In genomic region chr17:41786227-41787020, GRCh38 we compare ENCODE assay signal across 1 cellular context.
A peak's percentile ranks its signal among the peaks of the same experiment; 100 is the strongest.
TF ChIP-seq lines count a peak whose summit lies in the region.

JUP (minus strand) TSS chr17:41786711; CDS start chr17:41771854, 14,857 bp downstream.

TF ChIP-seq in K562, 482 proteins besides CTCF, POLR2A, EP300 and RAD21 (continued from another document and continues in another):
- TF ChIP-seq SP2 (IDR thresholded peaks at IDR 0.05; ENCODE audit: extremely low read depth, low read depth, low read length, poor library complexity, severe bottlenecking) (peak; percentile 93), MED1 (CRISPR knock-in tag; IDR thresholded peaks at IDR 0.05; ENCODE audit: borderline replicate concordance) (no peak), BRD4 (IDR thresholded peaks at IDR 0.05) (no peak), ZC3H4 (CRISPR knock-in tag; IDR thresholded peaks at IDR 0.05; ENCODE audit: borderline replicate concordance) (no peak; the same call in 1 of the 2 replicates), RBM15 (IDR thresholded peaks at IDR 0.05; ENCODE audit: insufficient read depth, low read length) (no peak), KDM4B (IDR thresholded peaks at IDR 0.05; ENCODE audit: borderline replicate concordance in 2 of 2, low read depth in 1 of 2) (no peak), ELF2 (CRISPR knock-in tag; IDR thresholded peaks at IDR 0.05) (no peak), ZNF232 (CRISPR knock-in tag; IDR thresholded peaks at IDR 0.05) (no peak), DIDO1 (tag; IDR thresholded peaks at IDR 0.05; ENCODE audit: low read depth) (no peak), ZNF282 (CRISPR knock-in tag; IDR thresholded peaks at IDR 0.05) (0 out of 2 replicates have a peak, but pooled peaks have one; percentile 49), MAFK (IDR thresholded peaks at IDR 0.05; ENCODE audit: low read length) (no peak), CCNT2 (IDR thresholded peaks at IDR 0.05; ENCODE audit: borderline replicate concordance, extremely low read depth, insufficient read length, low read depth, low read length) (peak; percentile 36), NUFIP1 (IDR thresholded peaks at IDR 0.05; ENCODE audit: partially characterized antibody) (no peak), PML (IDR thresholded peaks at IDR 0.05; ENCODE audit: low read length) (peak; percentile 43; the same call in 1 of the 2 replicates), CHCHD3 (CRISPR knock-in tag; IDR thresholded peaks at IDR 0.05) (no peak), NRF1 (conservative IDR thresholded peaks at IDR 0.05 in 1 of 2, IDR thresholded peaks at IDR 0.05 in 1 of 2) (peak; percentile 66 to 75), THAP7 (CRISPR knock-in tag; IDR thresholded peaks at IDR 0.05) (no peak), NR1H2 (CRISPR knock-in tag; IDR thresholded peaks at IDR 0.05) (no peak), THAP12 (CRISPR knock-in tag; IDR thresholded peaks at IDR 0.05) (peak; percentile 62; the same call in 1 of the 2 replicates), KLF1 (tag; IDR thresholded peaks at IDR 0.05) (peak; percentile 68; the same call in 1 of the 2 replicates), ZNF57 (CRISPR knock-in tag; IDR thresholded peaks at IDR 0.05) (no peak), ETV5 (CRISPR knock-in tag; IDR thresholded peaks at IDR 0.05; ENCODE audit: low read depth) (0 out of 2 replicates have a peak, but pooled peaks have one; percentile 18), CCAR2 (IDR thresholded peaks at IDR 0.05; ENCODE audit: low read depth, low read length) (no peak), NR2C2 (CRISPR knock-in tag; IDR thresholded peaks at IDR 0.05) (0 out of 2 replicates have a peak, but pooled peaks have one; percentile 18), NR2C2 (tag; IDR thresholded peaks at IDR 0.05) (0 out of 2 replicates have a peak, but pooled peaks have one; percentile 35), ZNF24 (IDR thresholded peaks at IDR 0.05) (peak; percentile 68; the same call in 1 of the 2 replicates), KAT2B (IDR thresholded peaks at IDR 0.05; ENCODE audit: low read depth, low read length) (no peak), SNIP1 (IDR thresholded peaks at IDR 0.05; ENCODE audit: low read depth) (no peak), SRSF9 (IDR thresholded peaks at IDR 0.05; ENCODE audit: borderline replicate concordance, low read depth, low read length) (no peak), ZNF766 (CRISPR knock-in tag; conservative IDR thresholded peaks at IDR 0.05) (0 out of 2 replicates have a peak, but pooled peaks have one; percentile 38), ZNF655 (CRISPR knock-in tag; IDR thresholded peaks at IDR 0.05) (no peak), THRA (IDR thresholded peaks at IDR 0.05) (no peak), POLR2B (IDR thresholded peaks at IDR 0.05; ENCODE audit: low read depth, partially characterized antibody) (peak; percentile 88), CTCFL (IDR thresholded peaks at IDR 0.05; ENCODE audit: borderline replicate concordance, insufficient read depth, low read depth, low read length, poor library complexity, severe bottlenecking) (peak; percentile 90), HMGXB4 (CRISPR knock-in tag; IDR thresholded peaks at IDR 0.05) (peak; percentile 94), HIVEP1 (CRISPR knock-in tag; IDR thresholded peaks at IDR 0.05) (no peak), HMG20B (CRISPR knock-in tag; IDR thresholded peaks at IDR 0.05) (no peak), ZNF175 (CRISPR knock-in tag; IDR thresholded peaks at IDR 0.05; ENCODE audit: low read depth) (no peak), PHB2 (IDR thresholded peaks at IDR 0.05; ENCODE audit: low read depth) (no peak), ZNF347 (CRISPR knock-in tag; IDR thresholded peaks at IDR 0.05; ENCODE audit: low read depth) (no peak), ZNF609 (CRISPR knock-in tag; IDR thresholded peaks at IDR 0.05; ENCODE audit: borderline replicate concordance) (no peak), RBM25 (IDR thresholded peaks at IDR 0.05; ENCODE audit: low read depth, low read length, severe bottlenecking) (peak; percentile 82), ZNF274 (IDR thresholded peaks at IDR 0.05; ENCODE audit: borderline replicate concordance, low read depth, low read length) (no peak), TOE1 (IDR thresholded peaks at IDR 0.05; ENCODE audit: borderline replicate concordance) (no peak; the same call in 1 of the 2 replicates), TOE1 (CRISPR knock-in tag; IDR thresholded peaks at IDR 0.05; ENCODE audit: borderline replicate concordance, low read depth) (no peak), SIN3A (IDR thresholded peaks at IDR 0.05; ENCODE audit: borderline replicate concordance in 2 of 2, control insufficient read depth in 1 of 2, low read depth in 2 of 2, low read length in 2 of 2) (no peak), NR4A1 (CRISPR knock-in tag; IDR thresholded peaks at IDR 0.05) (no peak), NR4A1 (tag; IDR thresholded peaks at IDR 0.05) (peak; percentile 67; the same call in 1 of the 2 replicates), FOXP1 (CRISPR knock-in tag; IDR thresholded peaks at IDR 0.05) (peak; percentile 56; the same call in 1 of the 2 replicates), HCFC1 (IDR thresholded peaks at IDR 0.05; ENCODE audit: low read depth, low read length) (no peak), SRSF7 (optimal IDR thresholded peaks at IDR 0.05; ENCODE audit: low read depth, low read length) (no peak), RBM17 (IDR thresholded peaks at IDR 0.05; ENCODE audit: borderline replicate concordance, low read depth, low read length) (no peak), KDM5B (IDR thresholded peaks at IDR 0.05; ENCODE audit: insufficient replicate concordance, low read depth, low read length) (peak; percentile 81), E2F4 (CRISPR knock-in tag; IDR thresholded peaks at IDR 0.05; ENCODE audit: low read depth) (no peak), NFE2L1 (tag; IDR thresholded peaks at IDR 0.05; ENCODE audit: borderline replicate concordance, low read depth) (no peak), ZNF584 (CRISPR knock-in tag; IDR thresholded peaks at IDR 0.05; ENCODE audit: low read depth) (no peak)
